Comparison of ENCODE assay signal across 1 cellular context in the genomic region with DNA sequence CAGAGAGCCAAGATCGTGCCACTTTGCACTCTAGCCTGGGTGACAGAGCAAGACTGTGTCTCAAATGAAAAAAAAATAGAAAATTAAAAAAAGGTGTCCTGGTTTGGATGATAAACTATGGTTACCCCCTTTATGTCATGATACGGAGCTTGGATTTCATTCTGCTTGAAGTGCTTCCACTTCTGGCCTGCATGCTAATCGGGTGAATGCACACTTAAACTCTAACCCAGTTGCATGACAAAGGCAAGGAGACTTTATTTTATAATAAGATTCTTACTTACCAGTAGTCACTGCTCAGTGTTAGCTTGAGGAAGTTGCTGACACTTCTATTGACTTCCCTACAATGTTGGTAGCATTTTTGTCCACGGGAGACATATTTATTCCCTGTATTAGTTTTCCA.
TF ChIP-seq lines count a peak whose summit lies in the region.

No MANE protein-coding gene starts in this region.

TF ChIP-seq in GM23338, 12 proteins besides CTCF, POLR2A, EP300 and RAD21 (continued from another document):
- TF ChIP-seq ZNF331 (CRISPR knock-in tag; IDR thresholded peaks at IDR 0.05; ENCODE audit: low read depth) (no peak), POLR2AphosphoS5 (IDR thresholded peaks at IDR 0.05; ENCODE audit: low read depth) (no peak)
